Comparison of ENCODE assay signal across 1 cellular context in genomic region chr3:129226374-129226773, GRCh38.
TF ChIP-seq lines count a peak whose summit lies in the region.

No MANE protein-coding gene starts in this region.

TF ChIP-seq in WTC11, 78 proteins besides CTCF, POLR2A, EP300 and RAD21 (continued from another document):
- TF ChIP-seq ZNF281 (CRISPR knock-in tag; IDR thresholded peaks at IDR 0.05) (no peak), AFF4 (CRISPR knock-in tag; IDR thresholded peaks at IDR 0.05; ENCODE audit: borderline replicate concordance) (no peak), ZMAT4 (CRISPR knock-in tag; IDR thresholded peaks at IDR 0.05) (no peak)
